Comparison of ENCODE assay signal across 19 cellular contexts in the genomic region with DNA sequence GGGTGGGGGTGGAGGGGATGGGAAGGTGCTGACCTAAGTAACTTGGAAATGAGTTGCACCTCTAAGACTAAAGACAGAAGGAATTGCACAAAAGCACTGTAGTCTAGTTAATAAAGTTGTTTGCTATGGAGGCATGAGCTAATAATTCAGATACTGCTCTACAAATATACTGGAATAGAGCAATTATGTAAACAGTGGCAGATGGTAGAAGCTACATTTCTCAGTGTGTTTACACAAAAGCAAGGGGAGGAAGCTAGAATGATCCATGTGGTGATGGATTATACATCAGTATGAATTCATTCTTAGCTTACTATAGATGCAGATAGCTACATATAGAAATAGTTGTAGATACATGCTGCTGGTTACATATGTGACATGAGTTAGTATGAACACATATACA. TPM values are rescaled to one million over a fixed set of nuclear protein-coding genes. Genes with fewer than 3 reads are reported as not detected.
DNase-seq lines count a peak whose midpoint lies in the region; ATAC-seq, FAIRE-seq and TF ChIP-seq lines count a peak whose summit lies in the region.
"Had no signal": no experiment of that assay in that cellular context is flagged by ENCODE, and none has a peak within 500 bp of the region (broad histone marks: within the 10 kb centered on the region; RNA-seq: fewer than 3 reads in every experiment).

No MANE protein-coding gene starts in this region.

- no peaks in the 10 kb centered on the region for H3K27me3 Mint-ChIP-seq in activated T-helper 17 cell treated with anti-CD3 and anti-CD28 coated beads, Interleukin-2, amount 50 U/mL, for 72 hours
- H3K27me3 Mint-ChIP-seq: activated naive CD8-positive, alpha-beta T cell treated with anti-CD3 and anti-CD28 coated beads for 36 hours had no signal

- DNase-seq in A549 (ENCODE audit: low read depth in 1 of 2, low spot score in 1 of 2) = no peak
- DNase-seq in D721Med (ENCODE audit: insufficient read length, low spot score) = no peak
- peak; percentile 30 for DNase-seq in NCI-H2081 treated with DMSO at 0.1 percent for 48 hours (lab: John Stamatoyannopoulos, UW)
- DNase-seq in NCI-H2227 (lab: John Stamatoyannopoulos, UW; ENCODE audit: unreplicated experiment) = no peak
- no peak for DNase-seq in aorta
- DNase-seq in middle frontal gyrus (ENCODE audit: extremely low spot score, low spot score) = no peak
- no peak for DNase-seq in GF-D8 (lab: John Stamatoyannopoulos, UW)
- DNase-seq: activated naive CD8-positive, alpha-beta T cell treated with anti-CD3 and anti-CD28 coated beads for 36 hours; activated T-cell treated with anti-CD3 and anti-CD28 coated beads, Interleukin-2, amount 50 U/mL, for 4 hours; brain microvascular endothelial cell; Calu3; cortex of kidney; gastrocnemius medialis; MG63; substantia nigra; SW 1271 had no signal

- H3K9me3 ChIP-seq in A549 (peaks cover 2% of the 10 kb centered on the region; the same call in 2 of the 3 replicates), aorta (ENCODE audit: control insufficient read depth, low read length) (no peaks in the 10 kb centered on the region)
- H3K9me3 ChIP-seq: MG63 had no signal

- POLR2A ChIA-PET in A549 (lab: Yijun Ruan, JAX) = no interaction called here

- peak overlapping the region; percentile 29; the same call in 1 of the 3 replicates for H3K4me2 ChIP-seq in A549

- no peak for TF ChIP-seq RAD21 in A549 (conservative IDR thresholded peaks at IDR 0.05 in 1 of 2, IDR thresholded peaks at IDR 0.05 in 1 of 2)

- no peaks in the 10 kb centered on the region for H3K36me3 Mint-ChIP-seq in activated T-helper 17 cell treated with anti-CD3 and anti-CD28 coated beads, Interleukin-2, amount 50 U/mL, for 72 hours (ENCODE audit: low read depth)

- H3K4me1 ChIP-seq in A549 = peaks cover 25% of the 10 kb centered on the region; the same call in 2 of the 3 replicates
- no peaks in the 10 kb centered on the region for H3K4me1 ChIP-seq in aorta (ENCODE audit: control insufficient read depth in 1 of 2, insufficient read depth in 2 of 2, low read length in 2 of 2)
- H3K4me1 ChIP-seq: gastrocnemius medialis had no signal

- no peak overlapping the region for H3K4me3 Mint-ChIP-seq in activated T-helper 17 cell treated with anti-CD3 and anti-CD28 coated beads, Interleukin-2, amount 50 U/mL, for 72 hours
- H3K4me3 Mint-ChIP-seq: activated naive CD8-positive, alpha-beta T cell treated with anti-CD3 and anti-CD28 coated beads for 36 hours; activated T-cell treated with anti-CD3 and anti-CD28 coated beads, Interleukin-2, amount 50 U/mL, for 4 hours had no signal

- no peaks in the 10 kb centered on the region for H3K36me3 ChIP-seq in aorta (ENCODE audit: control insufficient read depth in 1 of 2, insufficient read depth in 2 of 2, low read length in 1 of 2)
- H3K36me3 ChIP-seq: brain microvascular endothelial cell, gastrocnemius medialis, MG63, neutrophil had no signal

- H3K27me3 ChIP-seq in aorta (ENCODE audit: control insufficient read depth in 1 of 2, insufficient read depth in 2 of 2, low read length in 1 of 2) = no peaks in the 10 kb centered on the region
- H3K27me3 ChIP-seq: brain microvascular endothelial cell, gastrocnemius medialis, MG63 had no signal

- H3K27ac Mint-ChIP-seq in activated T-helper 17 cell treated with anti-CD3 and anti-CD28 coated beads, Interleukin-2, amount 50 U/mL, for 72 hours = peak overlapping the region; percentile 15
- H3K27ac Mint-ChIP-seq: activated naive CD8-positive, alpha-beta T cell treated with anti-CD3 and anti-CD28 coated beads for 36 hours had no signal

- no peak for ATAC-seq in A549
- no peak for ATAC-seq in activated T-helper 17 cell treated with anti-CD3 and anti-CD28 coated beads, Interleukin-2, amount 50 U/mL, for 72 hours (replicated peaks)
- ATAC-seq in aorta (ENCODE audit: low FRiP score) = no peak
- ATAC-seq: activated T-cell treated with anti-CD3 and anti-CD28 coated beads, Interleukin-2, amount 50 U/mL, for 4 hours; gastrocnemius medialis had no signal

- H3K4me3 ChIP-seq in A549 (no peak overlapping the region), aorta (ENCODE audit: low read length in 2 of 2) (no peak overlapping the region)
- H3K4me3 ChIP-seq: gastrocnemius medialis, MG63 had no signal

- peaks cover 7% of the 10 kb centered on the region for H3K9me3 Mint-ChIP-seq in activated T-helper 17 cell treated with anti-CD3 and anti-CD28 coated beads, Interleukin-2, amount 50 U/mL, for 72 hours

- FAIRE-seq in A549 (lab: Jason Lieb, UNC) (no peak), D721Med (lab: Jason Lieb, UNC) (peak; percentile 73)
- FAIRE-seq: GM12891 had no signal

- TF ChIP-seq CTCF in A549 (IDR thresholded peaks at IDR 0.05) (no peak), D721Med (IDR thresholded peaks at IDR 0.05; ENCODE audit: insufficient read depth, missing control alignments) (no peak)

- CTCF ChIA-PET in A549 (lab: Yijun Ruan, JAX) = interaction anchor here (4.6 kb wide), 1 partner anchor 15 kb away, joined by 18 read pairs; no protein-coding TSS in a partner anchor

- intact Hi-C loops in aorta (cut with DNase I) = no loop called here

- no peak for TF ChIP-seq EP300 in A549 (IDR thresholded peaks at IDR 0.05)

- TF ChIP-seq POLR2A in A549 (IDR thresholded peaks at IDR 0.05; ENCODE audit: low read length) = no peak

- H3K27ac ChIP-seq in A549 (peak overlapping the region; percentile 2 to 35; a peak in 1 of 6 replicates), aorta (ENCODE audit: low read depth in 1 of 2, low read length in 2 of 2) (no peak overlapping the region)
- H3K27ac ChIP-seq: brain microvascular endothelial cell, gastrocnemius medialis, neutrophil had no signal

- H3K4me1 Mint-ChIP-seq in activated T-helper 17 cell treated with anti-CD3 and anti-CD28 coated beads, Interleukin-2, amount 50 U/mL, for 72 hours = peaks cover 31% of the 10 kb centered on the region

TF ChIP-seq in A549, 52 proteins besides CTCF, POLR2A, EP300 and RAD21:
- no peak for TF ChIP-seq NPAS2 (CRISPR knock-in tag; IDR thresholded peaks at IDR 0.05; ENCODE audit: borderline replicate concordance)
- no peak for TF ChIP-seq PBX3 (IDR thresholded peaks at IDR 0.05)
- no peak for TF ChIP-seq FOSL2 (IDR thresholded peaks at IDR 0.05)
- TF ChIP-seq FOSL2 (CRISPR knock-in tag; IDR thresholded peaks at IDR 0.05) = no peak
- TF ChIP-seq POLR2AphosphoS2 (conservative IDR thresholded peaks at IDR 0.05; ENCODE audit: low read length) = no peak
- no peak for TF ChIP-seq RNF2 (IDR thresholded peaks at IDR 0.05; ENCODE audit: borderline replicate concordance, low read depth)
- TF ChIP-seq JUN (IDR thresholded peaks at IDR 0.05) = no peak
- no peak for TF ChIP-seq MAFK (IDR thresholded peaks at IDR 0.05; ENCODE audit: partially characterized antibody)
- TF ChIP-seq CHD4 (IDR thresholded peaks at IDR 0.05; ENCODE audit: borderline replicate concordance) = no peak
- no peak for TF ChIP-seq JUNB (IDR thresholded peaks at IDR 0.05)
- no peak for TF ChIP-seq FOSB (CRISPR knock-in tag; IDR thresholded peaks at IDR 0.05)
- no peak for TF ChIP-seq NR3C1 (IDR thresholded peaks at IDR 0.05)

RNA-seq across cellular contexts. Expression of gene UBE2F, which starts 27.6 kb away (rescaled TPM):
- polyA plus RNA-seq in A549 (2011; rRNA removed) (65.5 and 81.1 TPM in 2 replicates), A549 (2017; fragmentation: RNase III; extraction: RNeasy Plus Mini Kit Qiagen cat#74134 plus additional on column Dnase treatment) (49.1 to 51.3 TPM (median 49.7 TPM) in 3 replicates), aorta (10 to 100 TPM; 40.0 to 53.3 TPM)
- 33.4 and 33.8 TPM in 2 replicates for polyA plus RNA-seq in A549 (2012; cell fraction: cytosol; rRNA removed)
- polyA plus RNA-seq in A549 (2012; cell fraction: nucleus; rRNA removed) = 15.0 and 25.2 TPM in 2 replicates
- polyA minus RNA-seq in A549 (2011; rRNA and poly(A)+ RNA removed) = 22.8 and 25.1 TPM in 2 replicates
- total RNA-seq in activated T-helper 17 cell treated with anti-CD3 and anti-CD28 coated beads, Interleukin-2, amount 50 U/mL, for 72 hours = 10 to 100 TPM; 38.9 to 44.7 TPM
- 10 to 100 TPM; 42.5 to 44.7 TPM for total RNA-seq in aorta

Comparison
In these comparisons a context has a peak if more than half of its experiments do, and no peak if none do; other contexts are left out.
1. H3K27ac ChIP-seq: peak in A549 (2 of 2); none in aorta (0 of 2).